Comparison of ENCODE assay signal across 10 cellular contexts in the genomic region with DNA sequence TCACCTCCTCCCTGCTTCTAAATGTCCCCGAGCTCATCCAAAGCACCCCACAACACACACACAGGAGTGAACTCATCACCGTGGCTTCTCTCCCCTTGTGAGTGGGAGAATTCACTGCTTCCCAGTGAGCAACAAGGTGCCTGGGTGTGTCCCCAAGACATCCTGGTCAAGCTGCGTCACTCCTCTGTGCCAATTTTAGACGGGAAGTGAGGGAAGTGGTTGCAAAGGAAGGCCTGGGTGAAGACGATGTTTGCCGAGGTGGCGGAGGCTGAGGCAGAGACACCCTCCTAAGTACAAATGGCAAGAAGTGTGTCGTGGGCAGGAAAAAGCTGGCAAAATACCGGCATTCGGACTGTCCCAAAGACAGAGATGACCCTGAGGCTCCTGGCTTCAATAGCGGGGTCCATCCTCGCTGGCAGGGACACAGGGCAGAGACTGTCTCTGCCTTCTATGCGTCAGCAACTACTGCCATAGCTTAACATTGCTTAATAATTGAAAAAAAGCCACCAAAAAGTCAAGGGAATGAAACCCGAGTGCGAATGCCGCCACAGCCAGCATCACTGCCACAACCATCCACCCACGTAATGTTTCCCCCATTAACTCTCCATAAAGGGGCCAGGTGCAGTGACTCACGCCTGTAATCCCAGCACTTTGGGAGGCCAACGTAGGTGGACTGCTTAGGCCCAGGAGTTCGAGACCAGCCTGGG.
DNase-seq lines count a peak whose midpoint lies in the region; ATAC-seq and TF ChIP-seq lines count a peak whose summit lies in the region.
"Had no signal": no experiment of that assay in that cellular context is flagged by ENCODE, and none has a peak within 500 bp of the region (broad histone marks: within the 10 kb centered on the region; RNA-seq: fewer than 3 reads in every experiment).

No MANE protein-coding gene starts in this region.

- H3K4me1 ChIP-seq in Panc1 (ENCODE audit: control insufficient read depth, insufficient read depth, low read length), result peaks cover 37% of the 10 kb centered on the region
- H3K4me1 ChIP-seq in endodermal cell (ENCODE audit: control insufficient read depth, insufficient read depth, low read length), result no peaks in the 10 kb centered on the region

- no peaks in the 10 kb centered on the region for H3K9me3 Mint-ChIP-seq in endodermal cell
- no peaks in the 10 kb centered on the region for H3K9me3 Mint-ChIP-seq in neural crest cell
- no peaks in the 10 kb centered on the region for H3K9me3 Mint-ChIP-seq in activated T-cell treated with anti-CD3 and anti-CD28 coated beads, Interleukin-2, amount 50 U/mL, for 72 hours

- H3K36me3 Mint-ChIP-seq in endodermal cell (ENCODE audit: low read depth) (peaks cover 29% of the 10 kb centered on the region), neural crest cell (ENCODE audit: low read depth) (peaks cover 18% of the 10 kb centered on the region)
- peaks cover 0 to 3% of the 10 kb centered on the region in 2 donors for H3K36me3 Mint-ChIP-seq in activated T-cell treated with anti-CD3 and anti-CD28 coated beads, Interleukin-2, amount 50 U/mL, for 72 hours (ENCODE audit: insufficient read depth in 2 of 2)

- H3K9ac ChIP-seq in endodermal cell (ENCODE audit: extremely low read depth, low read length, poor library complexity, severe bottlenecking), result no peak overlapping the region

- no peak overlapping the region for H3K4me3 ChIP-seq in AG10803 (ENCODE audit: low read length)
- H3K4me3 ChIP-seq in Panc1 (ENCODE audit: low read depth in 2 of 2, low read length in 2 of 2), result no peak overlapping the region
- no peak overlapping the region for H3K4me3 ChIP-seq in endodermal cell (ENCODE audit: low read length)

- H3K27me3 Mint-ChIP-seq in endodermal cell (ENCODE audit: insufficient read depth) (no peaks in the 10 kb centered on the region), neural crest cell (ENCODE audit: low read depth) (no peaks in the 10 kb centered on the region)
- no peaks in the 10 kb centered on the region for H3K27me3 Mint-ChIP-seq in activated T-cell treated with anti-CD3 and anti-CD28 coated beads, Interleukin-2, amount 50 U/mL, for 72 hours (ENCODE audit: low read depth)

- H3K9me3 ChIP-seq in Panc1 (ENCODE audit: control insufficient read depth, insufficient read depth, low read depth, low read length), result no peaks in the 10 kb centered on the region
- no peaks in the 10 kb centered on the region for H3K9me3 ChIP-seq in endodermal cell (ENCODE audit: control insufficient read depth, low read length)

- H3K27me3 ChIP-seq in Panc1 (ENCODE audit: control insufficient read depth, insufficient read depth, low read length) (no peaks in the 10 kb centered on the region), endodermal cell (ENCODE audit: control insufficient read depth, insufficient read depth, low read length, poor library complexity, severe bottlenecking) (no peaks in the 10 kb centered on the region)

- CTCF ChIA-PET in Panc1 (lab: Charles Lee), result no interaction called here

- H3K27ac Mint-ChIP-seq in endodermal cell (peak overlapping the region; percentile 30), neural crest cell (ENCODE audit: unreplicated experiment) (peak overlapping the region; percentile 84)
- no peak overlapping the region for H3K27ac Mint-ChIP-seq in activated T-cell treated with anti-CD3 and anti-CD28 coated beads, Interleukin-2, amount 50 U/mL, for 72 hours

- H3K4me1 Mint-ChIP-seq in endodermal cell, result no peaks in the 10 kb centered on the region
- H3K4me1 Mint-ChIP-seq in neural crest cell, result peaks cover 33% of the 10 kb centered on the region
- H3K4me1 Mint-ChIP-seq in activated T-cell treated with anti-CD3 and anti-CD28 coated beads, Interleukin-2, amount 50 U/mL, for 72 hours (ENCODE audit: low read depth), result peaks cover 8% of the 10 kb centered on the region

- H3K36me3 ChIP-seq in Panc1 (ENCODE audit: control insufficient read depth, insufficient read depth, low read length) (no peaks in the 10 kb centered on the region), endodermal cell (ENCODE audit: control insufficient read depth, insufficient read depth, low read length) (peaks cover 5% of the 10 kb centered on the region)

- peak overlapping the region; percentile 89 for H3K27ac ChIP-seq in Panc1 (ENCODE audit: low read length)
- H3K27ac ChIP-seq in endodermal cell (ENCODE audit: low read depth, low read length), result no peak overlapping the region
- H3K27ac ChIP-seq: C4-2B had no signal

- BruUV-seq in Panc1 (replicated peaks; lab: Mats Ljungman, UMichigan), result no TSS peak

- intact Hi-C loops in Panc1 (cut with micrococcal nuclease; ENCODE audit: unreplicated experiment), result no loop called here

- DNase-seq in AG10803 (ENCODE audit: low read depth), result peak; percentile 65
- no peak for DNase-seq in Panc1 (ENCODE audit: low read depth, low spot score)
- DNase-seq in endodermal cell, result no peak
- DNase-seq in neural crest cell (ENCODE audit: low read depth, low spot score), result no peak
- no peak for DNase-seq in NCI-H2107 (lab: John Stamatoyannopoulos, UW)
- no peak for DNase-seq in activated T-cell treated with anti-CD3 and anti-CD28 coated beads, Interleukin-2, amount 50 U/mL, for 72 hours
- DNase-seq: activated effector memory CD4-positive, alpha-beta T cell treated with Interleukin-2 at 50 U/mL for 16 hours had no signal

- TF ChIP-seq CTCF in AG10803 (conservative IDR thresholded peaks at IDR 0.05; ENCODE audit: low read length) (no peak), Panc1 (IDR thresholded peaks at IDR 0.05) (no peak), endodermal cell (conservative IDR thresholded peaks at IDR 0.05) (no peak), neural crest cell (conservative IDR thresholded peaks at IDR 0.05) (no peak)

- no peak for ATAC-seq in Panc1
- ATAC-seq in GM21447 (IDR thresholded peaks at IDR 0.05; ENCODE audit: unreplicated experiment), result no peak
- ATAC-seq in HG02852 (IDR thresholded peaks at IDR 0.05; ENCODE audit: unreplicated experiment), result no peak
- no peak for ATAC-seq in activated T-cell treated with anti-CD3 and anti-CD28 coated beads, Interleukin-2, amount 50 U/mL, for 72 hours (replicated peaks in 1 of 2)

- WGBS in endodermal cell (ENCODE audit: insufficient coverage in 1 of 2, insufficient read length in 1 of 2), 2 experiments, result 92 to 97% methylated on average over 10 to 20 of the region's 20 CpGs

- POLR2A ChIA-PET in Panc1 (lab: Charles Lee), result no interaction called here

- in situ Hi-C loops in Panc1 (cut with HindIII; ENCODE audit: low pct_unique_long_range_greater_than_20kb, low sequenced_read_pairs), result no loop called here

- H3K4me3 Mint-ChIP-seq in endodermal cell (no peak overlapping the region), neural crest cell (no peak overlapping the region)
- H3K4me3 Mint-ChIP-seq in activated T-cell treated with anti-CD3 and anti-CD28 coated beads, Interleukin-2, amount 50 U/mL, for 72 hours, result no peak overlapping the region
